In the genomic region with DNA sequence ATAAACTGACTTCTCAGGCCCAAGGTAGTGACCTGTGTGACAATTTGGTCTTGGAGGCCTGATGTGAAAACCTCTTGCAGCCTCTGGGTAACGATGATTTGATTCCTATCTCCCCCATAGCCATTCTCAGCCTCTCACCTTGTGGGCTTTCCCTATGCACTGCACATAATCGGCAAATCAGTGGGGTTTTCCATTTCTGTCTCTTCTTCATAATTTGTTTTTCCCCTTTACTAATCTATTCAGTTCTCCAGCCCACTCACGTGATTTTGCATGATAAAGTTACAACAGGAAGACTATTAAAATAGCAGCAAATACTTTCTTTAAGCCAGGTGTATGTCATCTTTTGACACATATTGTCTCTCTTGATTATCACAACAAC, we compare ENCODE assay signal across 12 cellular contexts.
A peak's percentile ranks its signal among the peaks of the same experiment; 100 is the strongest.
DNase-seq lines count a peak whose midpoint lies in the region; ATAC-seq and TF ChIP-seq lines count a peak whose summit lies in the region.
"Had no signal": no experiment of that assay in that cellular context is flagged by ENCODE, and none has a peak within 500 bp of the region (broad histone marks: within the 10 kb centered on the region; RNA-seq: fewer than 3 reads in every experiment).

No MANE protein-coding gene starts in this region.

- H3K4me3 ChIP-seq in mammary epithelial cell (replicated peaks in 1 of 3; ENCODE audit: insufficient read depth in 1 of 3, low read depth in 2 of 3, low read length in 3 of 3), result no peak overlapping the region
- H3K4me3 ChIP-seq: colonic mucosa, suprapubic skin had no signal

- peak overlapping the region; percentile 48 for H3K4me2 ChIP-seq in mammary epithelial cell (ENCODE audit: insufficient read depth, low read depth, low read length)

- in situ Hi-C loops in GM13977 (cut with MboI; ENCODE audit: low pct_unique_long_range_greater_than_20kb, low sequenced_read_pairs, unreplicated experiment), result no loop called here
- in situ Hi-C loops in mammary epithelial cell (cut with MboI; ENCODE audit: low sequenced_read_pairs in 2 of 2), result no loop called here

- dilution Hi-C loops in mammary epithelial cell (cut with HindIII; ENCODE audit: low sequenced_read_pairs), result no loop called here

- peak overlapping the region; percentile 76 for H2AFZ ChIP-seq in mammary epithelial cell (ENCODE audit: low read depth, low read length)

- peaks cover 56% of the 10 kb centered on the region for H3K4me1 ChIP-seq in mammary epithelial cell (ENCODE audit: insufficient read depth, low read length)
- H3K4me1 ChIP-seq: colonic mucosa had no signal

- CTCF ChIA-PET in mammary epithelial cell (lab: Charles Lee; ENCODE audit: low non-redundant PET), result no interaction called here

- no peak overlapping the region for H3K9ac ChIP-seq in mammary epithelial cell (ENCODE audit: insufficient read depth, low read length)

- ATAC-seq in GM21360 (IDR thresholded peaks at IDR 0.05; ENCODE audit: unreplicated experiment) (peak; percentile 51), HG03045 (IDR thresholded peaks at IDR 0.05; ENCODE audit: unreplicated experiment) (peak; percentile 38), GM21515 (IDR thresholded peaks at IDR 0.05; ENCODE audit: unreplicated experiment) (no peak)
- ATAC-seq: sciatic nerve had no signal

- TF ChIP-seq CTCF in GM13977 (IDR thresholded peaks at IDR 0.05; ENCODE audit: extremely low read depth, insufficient read depth, missing control alignments) (no peak), mammary epithelial cell (conservative IDR thresholded peaks at IDR 0.05 in 1 of 2, IDR thresholded peaks at IDR 0.05 in 1 of 2; ENCODE audit: extremely low read depth in 1 of 2, insufficient read depth in 1 of 2, low read depth in 1 of 2, low read length in 2 of 2) (no peak)

- H3K27ac ChIP-seq in mammary epithelial cell (ENCODE audit: insufficient read depth, low read depth, low read length), result peak overlapping the region; percentile 76
- H3K27ac ChIP-seq: colonic mucosa, suprapubic skin had no signal

- intact Hi-C loops in mammary epithelial cell (cut with micrococcal nuclease) (loop anchor here (10.0 kb wide), 1 partner anchor 116 kb away; no protein-coding TSS in a partner anchor), cardiac septum (cut with DNase I) (no loop called here)

- DNase-seq in GM13977 (ENCODE audit: low spot score), result peak; percentile 22
- no peak for DNase-seq in mammary epithelial cell
- DNase-seq in EL, result no peak
- no peak for DNase-seq in cardiac septum (ENCODE audit: low spot score)
- DNase-seq in nucleus accumbens (lab: John Stamatoyannopoulos, UW), result no peak
- DNase-seq: colonic mucosa, T-helper 9 cell had no signal

- no peaks in the 10 kb centered on the region for H3K79me2 ChIP-seq in mammary epithelial cell (ENCODE audit: insufficient read depth, low read length)

- 72% methylated on average over 3 of the region's 3 CpGs for WGBS in mammary epithelial cell (ENCODE audit: low coverage, missing lambda C conversion rate)

- H3K9me3 ChIP-seq in mammary epithelial cell (replicated peaks; ENCODE audit: insufficient read depth, low read length), result no peaks in the 10 kb centered on the region
- H3K9me3 ChIP-seq: colonic mucosa, suprapubic skin had no signal

- H3K36me3 ChIP-seq in mammary epithelial cell (ENCODE audit: insufficient read depth, low read length), result no peaks in the 10 kb centered on the region
- H3K36me3 ChIP-seq: colonic mucosa, suprapubic skin had no signal

- no TSS peak for BruUV-seq in mammary epithelial cell (replicated peaks; lab: Mats Ljungman, UMichigan)

- H3K27me3 ChIP-seq in mammary epithelial cell (ENCODE audit: insufficient read depth, low read length), result no peaks in the 10 kb centered on the region
- H3K27me3 ChIP-seq: colonic mucosa, suprapubic skin had no signal

- H4K20me1 ChIP-seq in mammary epithelial cell (ENCODE audit: insufficient read depth, low read length), result no peaks in the 10 kb centered on the region
